In genomic region chr5:103502651-103503050, GRCh38 we compare ENCODE assay signal across 17 cellular contexts. TPM values are rescaled to one million over a fixed set of nuclear protein-coding genes. Genes with fewer than 3 reads are reported as not detected.
A peak's percentile ranks its signal among the peaks of the same experiment; 100 is the strongest.
DNase-seq lines count a peak whose midpoint lies in the region; ATAC-seq and TF ChIP-seq lines count a peak whose summit lies in the region.
"Had no signal": no experiment of that assay in that cellular context is flagged by ENCODE, and none has a peak within 500 bp of the region (broad histone marks: within the 10 kb centered on the region; RNA-seq: fewer than 3 reads in every experiment).

No MANE protein-coding gene starts in this region.

- no peak overlapping the region for H3K4me2 ChIP-seq in OCI-LY7 (ENCODE audit: low read length)

- no peak overlapping the region for H3K27ac Mint-ChIP-seq in CD4-positive, alpha-beta T cell
- no peak overlapping the region for H3K27ac Mint-ChIP-seq in stimulated activated naive B cell treated with anti-CD40 and anti-IgM and Interleukin-4, amounts not matched to agents 10 μg/mL and 1 μg/mL and 100 μg/mL, for 72 hours
- H3K27ac Mint-ChIP-seq: CD4-positive, alpha-beta memory T cell had no signal

- 0 out of 2 replicates have a peak overlapping the region, but pooled peaks have one; percentile 14 for H3K4me3 ChIP-seq in SK-N-MC
- H3K4me3 ChIP-seq in OCI-LY7 (ENCODE audit: low read depth, low read length, poor library complexity, severe bottlenecking): no peak overlapping the region

- H3K9me2 ChIP-seq in OCI-LY7 (ENCODE audit: insufficient read depth, low read length): no peaks in the 10 kb centered on the region

- no peaks in the 10 kb centered on the region for H4K20me1 ChIP-seq in OCI-LY7 (ENCODE audit: insufficient read depth, low read length)

- peaks cover 10% of the 10 kb centered on the region for H3K27me3 ChIP-seq in CD4-positive, alpha-beta T cell (ENCODE audit: control insufficient read depth, insufficient read depth, low read length)

- H3K9me3 Mint-ChIP-seq in CD4-positive, alpha-beta T cell: peaks cover 3% of the 10 kb centered on the region
- H3K9me3 Mint-ChIP-seq in stimulated activated naive B cell treated with anti-CD40 and anti-IgM and Interleukin-4, amounts not matched to agents 10 μg/mL and 1 μg/mL and 100 μg/mL, for 72 hours: peaks cover 0 to 6% of the 10 kb centered on the region in 2 donors

- H3K36me3 ChIP-seq in SK-N-MC (ENCODE audit: insufficient read depth, low read length) (no peaks in the 10 kb centered on the region), OCI-LY7 (ENCODE audit: insufficient read depth, low read length) (no peaks in the 10 kb centered on the region)

- no peak overlapping the region for H3K9ac ChIP-seq in SK-N-MC (ENCODE audit: insufficient read length)

- H3K4me1 ChIP-seq in OCI-LY7 (ENCODE audit: insufficient read depth, low read length, poor library complexity, severe bottlenecking): no peaks in the 10 kb centered on the region

- H3K4me3 Mint-ChIP-seq in CD4-positive, alpha-beta T cell: no peak overlapping the region
- no peak overlapping the region for H3K4me3 Mint-ChIP-seq in stimulated activated naive B cell treated with anti-CD40 and anti-IgM and Interleukin-4, amounts not matched to agents 10 μg/mL and 1 μg/mL and 100 μg/mL, for 72 hours
- H3K4me3 Mint-ChIP-seq: CD4-positive, alpha-beta memory T cell; H9 had no signal

- POLR2A ChIA-PET in OCI-LY7 (lab: Charles Lee): interaction anchor here (0.9 to 1.4 kb wide), 3 partner anchors 9 to 36 kb away, joined by 3 to 4 read pairs (median 3); no protein-coding TSS in a partner anchor
- POLR2A ChIA-PET in CD4-positive, alpha-beta T cell (lab: Charles Lee): no interaction called here

- no peaks in the 10 kb centered on the region for H3K79me2 ChIP-seq in OCI-LY7 (ENCODE audit: insufficient read depth, low read depth, low read length)

- H3K27ac ChIP-seq in 22Rv1 (peak overlapping the region; percentile 38), SK-N-MC (no peak overlapping the region), OCI-LY7 (ENCODE audit: low read depth, low read length, poor library complexity, severe bottlenecking) (no peak overlapping the region)
- no peak overlapping the region for H3K27ac ChIP-seq in CD4-positive, alpha-beta T cell (ENCODE audit: low read depth, low read length)
- H3K27ac ChIP-seq: C4-2B had no signal

- no peak for TF ChIP-seq CTCF in 22Rv1 (IDR thresholded peaks at IDR 0.05)
- TF ChIP-seq CTCF in OCI-LY7 (conservative IDR thresholded peaks at IDR 0.05; ENCODE audit: low read length): no peak
- TF ChIP-seq CTCF in CD4-positive, alpha-beta T cell (IDR thresholded peaks at IDR 0.05): no peak

- no peaks in the 10 kb centered on the region for H3K36me3 Mint-ChIP-seq in CD4-positive, alpha-beta T cell (ENCODE audit: low read depth)
- H3K36me3 Mint-ChIP-seq in stimulated activated naive B cell treated with anti-CD40 and anti-IgM and Interleukin-4, amounts not matched to agents 10 μg/mL and 1 μg/mL and 100 μg/mL, for 72 hours: no peaks in the 10 kb centered on the region

- CTCF ChIA-PET in OCI-LY7 (lab: Charles Lee; ENCODE audit: unreplicated experiment): no interaction called here
- CTCF ChIA-PET in CD4-positive, alpha-beta T cell (lab: Charles Lee): no interaction called here

- H3K4me1 Mint-ChIP-seq in CD4-positive, alpha-beta T cell (ENCODE audit: low read depth): no peaks in the 10 kb centered on the region
- H3K4me1 Mint-ChIP-seq in stimulated activated naive B cell treated with anti-CD40 and anti-IgM and Interleukin-4, amounts not matched to agents 10 μg/mL and 1 μg/mL and 100 μg/mL, for 72 hours: no peaks in the 10 kb centered on the region
- H3K4me1 Mint-ChIP-seq: CD4-positive, alpha-beta memory T cell had no signal

- no TSS peak for BruUV-seq in OCI-LY7 (replicated peaks; lab: Mats Ljungman, UMichigan)

- 0 out of 2 replicates have a peak, but pooled peaks cover 2% of the 10 kb centered on the region for H3K9me3 ChIP-seq in SK-N-MC (ENCODE audit: low read depth, low read length)
- H3K9me3 ChIP-seq in OCI-LY7 (ENCODE audit: low read length): no peaks in the 10 kb centered on the region
- no peaks in the 10 kb centered on the region for H3K9me3 ChIP-seq in CD4-positive, alpha-beta T cell (ENCODE audit: control insufficient read depth, low read length)

- H2AFZ ChIP-seq in OCI-LY7 (ENCODE audit: low read length): no peak overlapping the region

- H3K27me3 Mint-ChIP-seq in CD4-positive, alpha-beta T cell: peaks cover 31% of the 10 kb centered on the region
- peaks cover 0 to 8% of the 10 kb centered on the region in 2 donors for H3K27me3 Mint-ChIP-seq in stimulated activated naive B cell treated with anti-CD40 and anti-IgM and Interleukin-4, amounts not matched to agents 10 μg/mL and 1 μg/mL and 100 μg/mL, for 72 hours

- DNase-seq in NCI-H526 (lab: John Stamatoyannopoulos, UW) (peak; percentile 61 to 78), SK-N-MC (ENCODE audit: low read depth, low spot score) (no peak), fibroblast of gingiva (ENCODE audit: low read depth) (peak; percentile 15), OCI-LY7 (ENCODE audit: low spot score) (no peak), cortex of kidney (lab: John Stamatoyannopoulos, UW) (no peak)
- no peak for DNase-seq in CD4-positive, alpha-beta T cell
- DNase-seq in stimulated activated naive B cell treated with anti-CD40 and anti-IgM and Interleukin-4, amounts not matched to agents 10 μg/mL and 1 μg/mL and 100 μg/mL, for 72 hours: no peak
- DNase-seq: ACHN; AML-193; CD4-positive, alpha-beta memory T cell; DMS153; DMS79; GDM1; GOT3; H9 had no signal

- intact Hi-C loops in OCI-LY7 (cut with micrococcal nuclease; ENCODE audit: unreplicated experiment): no loop called here
- intact Hi-C loops in CD4-positive, alpha-beta T cell (cut with DNase I, micrococcal nuclease): no loop called here

- no peak for ATAC-seq in CD4-positive, alpha-beta T cell (ENCODE audit: poor library complexity)
- ATAC-seq in stimulated activated naive B cell treated with anti-CD40 and anti-IgM and Interleukin-4, amounts not matched to agents 10 μg/mL and 1 μg/mL and 100 μg/mL, for 72 hours (replicated peaks): no peak

RNA-seq across cellular contexts. Expression of gene NUDT12, which starts 59.9 kb away (rescaled TPM):
- total RNA-seq in OCI-LY7 (2014; rRNA removed; shearing (Covaris generic)): 0.06 TPM in 1 of 2 replicates, not detected in the other
- not detected in 2 replicates for total RNA-seq in OCI-LY7 (2022)
- 1 to 10 TPM; 1.0 to 1.4 TPM for total RNA-seq in CD4-positive, alpha-beta T cell

Comparison
In these comparisons a context has a peak if more than half of its experiments do, and no peak if none do; other contexts are left out.
1. DNase-seq: peak in NCI-H526 (2 of 2) and fibroblast of gingiva (single experiment); none in SK-N-MC (single experiment), OCI-LY7 (single experiment), CD4-positive, alpha-beta T cell (0 of 10), cortex of kidney (single experiment) and stimulated activated naive B cell treated with anti-CD40 and anti-IgM and Interleukin-4, amounts not matched to agents 10 μg/mL and 1 μg/mL and 100 μg/mL, for 72 hours (single experiment).